Comparison of ENCODE assay signal across 27 cellular contexts in the genomic region with DNA sequence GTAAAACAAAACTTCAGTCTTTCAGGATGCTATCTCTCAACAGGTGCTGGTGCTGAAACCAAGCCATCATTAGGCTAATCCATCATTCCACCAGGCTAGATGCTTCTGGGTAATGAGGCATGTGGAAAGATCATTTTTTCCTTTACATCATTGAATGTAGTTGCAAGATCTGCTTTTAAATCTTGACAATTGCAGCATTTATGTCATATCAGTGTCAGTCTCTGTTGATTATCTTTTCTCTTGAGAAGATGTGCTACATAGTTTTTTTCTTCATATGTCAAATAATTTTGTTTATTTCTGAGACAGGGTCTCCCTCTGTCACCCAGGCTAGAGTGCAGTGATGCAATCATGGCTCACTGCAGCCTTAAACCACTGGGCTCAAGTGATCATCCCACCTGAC. TPM values are rescaled to one million over a fixed set of nuclear protein-coding genes. Genes with fewer than 3 reads are reported as not detected.
A peak's percentile ranks its signal among the peaks of the same experiment; 100 is the strongest.
DNase-seq lines count a peak whose midpoint lies in the region; ATAC-seq, FAIRE-seq and TF ChIP-seq lines count a peak whose summit lies in the region.
"Had no signal": no experiment of that assay in that cellular context is flagged by ENCODE, and none has a peak within 500 bp of the region (broad histone marks: within the 10 kb centered on the region; RNA-seq: fewer than 3 reads in every experiment).

No MANE protein-coding gene starts in this region.

- no peaks in the 10 kb centered on the region for H3K4me1 ChIP-seq in H1 (replicated peaks in 1 of 4; ENCODE audit: control insufficient read depth in 3 of 4, insufficient read depth in 4 of 4, low read length in 3 of 4)
- H3K4me1 ChIP-seq: BE2C, BLaER1 had no signal

- POLR2A ChIA-PET in H1 (lab: Charles Lee; ENCODE audit: partially characterized antibody): no interaction called here

- no peak overlapping the region for H3K4ac ChIP-seq in H1 (replicated peaks; ENCODE audit: insufficient read length, low read depth, low read length)

- H3K79me2 ChIP-seq in H1 (ENCODE audit: control insufficient read depth in 1 of 2, insufficient read depth in 2 of 2, low read length in 2 of 2): no peaks in the 10 kb centered on the region

- no peak overlapping the region for H2BK15ac ChIP-seq in H1 (ENCODE audit: low read length)

- no peak overlapping the region for H3K14ac ChIP-seq in H1 (ENCODE audit: insufficient read length)

- H2BK5ac ChIP-seq in H1 (ENCODE audit: low read depth, low read length): no peak overlapping the region

- no peak overlapping the region for H4K5ac ChIP-seq in H1 (ENCODE audit: insufficient read length, low read depth, low read length)

- TF ChIP-seq RAD21 in H1 (IDR thresholded peaks at IDR 0.05 in 1 of 2, conservative IDR thresholded peaks at IDR 0.05 in 1 of 2; ENCODE audit: low read depth in 2 of 2, low read length in 2 of 2): no peak

- no peaks in the 10 kb centered on the region for H3K23me2 ChIP-seq in H1 (ENCODE audit: low read depth, low read length)

- no peak overlapping the region for H2AFZ ChIP-seq in H1 (ENCODE audit: low read length)

- H3K56ac ChIP-seq in H1 (replicated peaks; ENCODE audit: insufficient read length, low read depth, low read length): no peak overlapping the region

- H3K9ac ChIP-seq in H1 (replicated peaks in 1 of 4; ENCODE audit: extremely low read depth in 1 of 4, low read depth in 3 of 4, low read length in 3 of 4): no peak overlapping the region
- H3K9ac ChIP-seq: BLaER1 had no signal

- H3K79me1 ChIP-seq in H1 (ENCODE audit: low read depth, low read length): no peaks in the 10 kb centered on the region

- H3K23ac ChIP-seq in H1 (ENCODE audit: insufficient read length): no peak overlapping the region

- no peak overlapping the region for H2BK12ac ChIP-seq in H1 (ENCODE audit: low read depth, low read length)

- no peak overlapping the region for H4K8ac ChIP-seq in H1 (ENCODE audit: extremely low read depth, insufficient read depth, low read length)

- H4K91ac ChIP-seq in H1 (replicated peaks; ENCODE audit: insufficient read length, low read length): no peak overlapping the region

- H4K20me1 ChIP-seq in H1 (replicated peaks in 1 of 2; ENCODE audit: control insufficient read depth in 1 of 2, insufficient read depth in 2 of 2, low read length in 2 of 2): no peaks in the 10 kb centered on the region
- H4K20me1 ChIP-seq: BLaER1 had no signal

- ATAC-seq in GM18519 (IDR thresholded peaks at IDR 0.05; ENCODE audit: low FRiP score, unreplicated experiment): no peak
- ATAC-seq: GM12878 had no signal

- H3K36me3 ChIP-seq in H1 (ENCODE audit: control insufficient read depth in 2 of 4, insufficient read depth in 4 of 4, low read length in 3 of 4): no peaks in the 10 kb centered on the region
- H3K36me3 ChIP-seq: BE2C, BLaER1 had no signal

- H2BK20ac ChIP-seq in H1 (ENCODE audit: low read length): no peak overlapping the region

- TF ChIP-seq CTCF in H1 (IDR thresholded peaks at IDR 0.05; ENCODE audit: control extremely low read depth in 1 of 3, insufficient read depth in 1 of 3, low read depth in 1 of 3, low read length in 3 of 3): no peak

- no peak overlapping the region for H3K4me2 ChIP-seq in H1 (ENCODE audit: insufficient read depth in 1 of 2, low read depth in 2 of 2, low read length in 2 of 2)
- H3K4me2 ChIP-seq: BLaER1 had no signal

- no peak overlapping the region for H3K4me3 ChIP-seq in H1 (ENCODE audit: extremely low read depth in 1 of 4, insufficient read depth in 2 of 4, low read depth in 3 of 4, low read length in 4 of 4)
- H3K4me3 ChIP-seq: BLaER1, GM12878 had no signal

- no peaks in the 10 kb centered on the region for H3K27me3 ChIP-seq in H1 (replicated peaks in 1 of 4; ENCODE audit: control insufficient read depth in 3 of 4, extremely low read depth in 1 of 4, insufficient read depth in 3 of 4, low read length in 3 of 4)
- H3K27me3 ChIP-seq: BE2C, BLaER1 had no signal

- no peak overlapping the region for H2AK5ac ChIP-seq in H1 (ENCODE audit: low read depth, low read length)

- H3K9me3 ChIP-seq in H1 (ENCODE audit: insufficient read depth in 2 of 2, low read depth in 1 of 2, low read length in 1 of 2): no peaks in the 10 kb centered on the region
- H3K9me3 ChIP-seq: BE2C, BLaER1 had no signal

- no peak overlapping the region for H3K27ac ChIP-seq in H1 (ENCODE audit: low read depth, low read length)
- H3K27ac ChIP-seq: BLaER1 had no signal

- TF ChIP-seq POLR2A in H1 (IDR thresholded peaks at IDR 0.05; ENCODE audit: control extremely low read depth in 1 of 2, low read depth in 2 of 2, low read length in 2 of 2): no peak

- H2BK120ac ChIP-seq in H1 (replicated peaks; ENCODE audit: low read depth, low read length): no peak overlapping the region

- DNase-seq in HTR-8/SVneo (ENCODE audit: insufficient read length, low spot score) (no peak), H1 (ENCODE audit: low read depth in 1 of 2, low spot score in 2 of 2) (no peak), urothelium cell line (ENCODE audit: low spot score) (no peak), SKM-1 (lab: John Stamatoyannopoulos, UW; ENCODE audit: unreplicated experiment) (no peak), NCI-H2029 treated with DMSO at 0.1 percent for 48 hours (lab: John Stamatoyannopoulos, UW) (no peak)
- DNase-seq: 8988T; ACHN; BE2C; C1 segment of cervical spinal cord; CD4-positive, alpha-beta memory T cell; CD4-positive, CD25-positive, alpha-beta regulatory T cell; CD8-positive, alpha-beta memory T cell; COR-L47; DMS 273 treated with DMSO at 0.1 percent for 48 hours; DMS153; DMS53; DMS79; DND-41; EL; GDM1 had no signal

- CTCF ChIA-PET in H1 (lab: Charles Lee; ENCODE audit: partially characterized antibody): no interaction called here

- peak; percentile 79 for FAIRE-seq in HTR-8/SVneo (lab: Jason Lieb, UNC)
- FAIRE-seq in H1 (lab: Jason Lieb, UNC): peak; percentile 52
- peak; percentile 91 for FAIRE-seq in urothelium cell line (lab: Jason Lieb, UNC)
- FAIRE-seq: A204.1, GM12878, GM12892, GM18507, GM19239 had no signal

- TF ChIP-seq EP300 in H1 (IDR thresholded peaks at IDR 0.05; ENCODE audit: borderline replicate concordance in 1 of 2, low read depth in 2 of 2, low read length in 2 of 2): no peak

- H3K18ac ChIP-seq in H1 (ENCODE audit: extremely low read depth, low read length): no peak overlapping the region

RNA-seq across cellular contexts. Expression of gene EXD2, which starts 16.2 kb away (rescaled TPM):
- 20.3 and 25.9 TPM in 2 replicates for total RNA-seq in H1 (2021; fragmentation: NEBNext Ultra II Directional; extraction: Animal tissue kit (Norgen Biotek cat#: 25700))
- 8.7 and 11.9 TPM in 2 replicates for polyA plus RNA-seq in H1 (2011; rRNA removed)
- 13.1 TPM for polyA plus RNA-seq in H1 (2011; cell fraction: cytosol; rRNA removed)
- 16.6 TPM for polyA plus RNA-seq in H1 (2011; cell fraction: nucleus; rRNA removed)
- 14.7 to 18.6 TPM (median 18.0 TPM) in 4 replicates for polyA plus RNA-seq in H1 (2012, experiment 1 of 2)
- 7.9 TPM for polyA plus RNA-seq in H1 (2012, experiment 2 of 2)
- 21.6 TPM for polyA plus RNA-seq in H1 (2013, experiment 1 of 2)
- 22.3 TPM for polyA plus RNA-seq in H1 (2013, experiment 2 of 2)
- polyA minus RNA-seq in H1 (2011; rRNA and poly(A)+ RNA removed): 18.6 and 23.0 TPM in 2 replicates
- polyA minus RNA-seq in H1 (2011; cell fraction: cytosol; rRNA and poly(A)+ RNA removed): 12.8 TPM
- polyA minus RNA-seq in H1 (2011; cell fraction: nucleus; rRNA and poly(A)+ RNA removed): 16.2 TPM

RNA-seq across cellular contexts. Expression of gene DCAF5, which starts 22.2 kb away (rescaled TPM):
- 23.9 and 24.3 TPM in 2 replicates for total RNA-seq in H1 (2021; fragmentation: NEBNext Ultra II Directional; extraction: Animal tissue kit (Norgen Biotek cat#: 25700))
- polyA plus RNA-seq in H1 (2011; rRNA removed): 31.0 and 41.0 TPM in 2 replicates
- 30.5 TPM for polyA plus RNA-seq in H1 (2011; cell fraction: cytosol; rRNA removed)
- polyA plus RNA-seq in H1 (2011; cell fraction: nucleus; rRNA removed): 79.0 TPM
- polyA plus RNA-seq in H1 (2012, experiment 1 of 2): 18.0 to 26.3 TPM (median 21.9 TPM) in 4 replicates
- polyA plus RNA-seq in H1 (2012, experiment 2 of 2): 4.3 TPM
- 22.4 TPM for polyA plus RNA-seq in H1 (2013, experiment 1 of 2)
- polyA plus RNA-seq in H1 (2013, experiment 2 of 2): 22.0 TPM
- 32.2 and 35.5 TPM in 2 replicates for polyA minus RNA-seq in H1 (2011; rRNA and poly(A)+ RNA removed)
- polyA minus RNA-seq in H1 (2011; cell fraction: cytosol; rRNA and poly(A)+ RNA removed): 12.0 TPM
- polyA minus RNA-seq in H1 (2011; cell fraction: nucleus; rRNA and poly(A)+ RNA removed): 35.0 TPM
